ENCODE assay signal across 16 cellular contexts in the genomic region with DNA sequence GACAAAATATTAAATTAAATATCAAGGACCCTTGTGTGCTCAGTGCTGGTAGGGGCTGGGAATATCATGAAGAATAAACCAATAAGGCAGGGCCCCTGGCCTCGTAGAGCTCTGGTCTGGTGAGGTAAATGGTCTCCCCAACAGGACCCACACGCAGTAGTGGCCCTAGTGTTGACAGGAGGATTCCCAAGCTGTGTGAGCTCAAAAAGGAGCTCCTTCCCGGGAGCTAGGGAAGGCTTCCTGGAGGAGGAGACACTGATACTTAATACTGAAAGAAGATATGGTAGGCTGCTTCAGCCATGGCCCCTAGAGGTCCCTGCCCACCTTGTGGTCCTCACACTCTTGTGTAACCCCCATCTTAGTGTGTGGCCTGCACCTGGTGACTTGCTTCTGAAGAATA.
DNase-seq lines count a peak whose midpoint lies in the region; ATAC-seq, FAIRE-seq and TF ChIP-seq lines count a peak whose summit lies in the region.
"Had no signal": no experiment of that assay in that cellular context is flagged by ENCODE, and none has a peak within 500 bp of the region (broad histone marks: within the 10 kb centered on the region; RNA-seq: fewer than 3 reads in every experiment).

No MANE protein-coding gene starts in this region.

- CTCF ChIA-PET in A549 (lab: Yijun Ruan, JAX) = interaction anchor here (0.7 to 3.0 kb wide), 11 partner anchors 9 to 402 kb away, joined by 3 to 16 read pairs (median 6); a partner anchor contains a TSS

- H3K27ac Mint-ChIP-seq in stimulated activated naive B cell treated with anti-CD40 and anti-IgM and Interleukin-4, amounts not matched to agents 10 μg/mL and 1 μg/mL and 100 μg/mL, for 72 hours = no peak overlapping the region
- H3K27ac Mint-ChIP-seq: B cell; CD8-positive, alpha-beta T cell had no signal

- DNase-seq in A549 (ENCODE audit: low read depth in 1 of 2, low spot score in 1 of 2) (no peak), RWPE2 (ENCODE audit: low spot score) (peak; percentile 61), brain microvascular endothelial cell (no peak), smooth muscle cell (lab: John Stamatoyannopoulos, UW; ENCODE audit: unreplicated experiment) (no peak)
- no peak for DNase-seq in stimulated activated naive B cell treated with anti-CD40 and anti-IgM and Interleukin-4, amounts not matched to agents 10 μg/mL and 1 μg/mL and 100 μg/mL, for 72 hours
- DNase-seq: Calu3; CD8-positive, alpha-beta T cell; DMS79 treated with DMSO at 0.1 percent for 48 hours; GF-D8; KBM-7 had no signal

- no peak for ATAC-seq in A549
- no peak for ATAC-seq in RWPE2 (ENCODE audit: low read depth)
- ATAC-seq in HG03378 (IDR thresholded peaks at IDR 0.05; ENCODE audit: unreplicated experiment) = no peak
- ATAC-seq in stimulated activated naive B cell treated with anti-CD40 and anti-IgM and Interleukin-4, amounts not matched to agents 10 μg/mL and 1 μg/mL and 100 μg/mL, for 72 hours (replicated peaks) = no peak
- ATAC-seq in GM21381 (IDR thresholded peaks at IDR 0.05; ENCODE audit: unreplicated experiment) = no peak
- ATAC-seq: CD8-positive, alpha-beta T cell had no signal

- POLR2A ChIA-PET in A549 (lab: Yijun Ruan, JAX) = no interaction called here

- H3K36me3 ChIP-seq in RWPE2 (ENCODE audit: low read depth) (no peaks in the 10 kb centered on the region), brain microvascular endothelial cell (replicated peaks) (no peaks in the 10 kb centered on the region), smooth muscle cell (ENCODE audit: low read depth) (no peaks in the 10 kb centered on the region)
- H3K36me3 ChIP-seq: BLaER1 treated with 17β-estradiol and CSF1 and Interleukin-3, amounts not matched to agents 10 nM and 100 nM; HAP-1 had no signal

- no peak overlapping the region for H2AFZ ChIP-seq in smooth muscle cell (ENCODE audit: low read depth)

- H3K9me3 Mint-ChIP-seq in stimulated activated naive B cell treated with anti-CD40 and anti-IgM and Interleukin-4, amounts not matched to agents 10 μg/mL and 1 μg/mL and 100 μg/mL, for 72 hours = peaks cover 5% of the 10 kb centered on the region in 2 donors
- H3K9me3 Mint-ChIP-seq: CD8-positive, alpha-beta T cell had no signal

- H3K4me3 ChIP-seq in A549 (no peak overlapping the region), RWPE2 (ENCODE audit: severe bottlenecking) (no peak overlapping the region), brain microvascular endothelial cell (ENCODE audit: low read depth, low read length) (no peak overlapping the region), smooth muscle cell (no peak overlapping the region)
- H3K4me3 ChIP-seq: BLaER1 treated with 17β-estradiol and CSF1 and Interleukin-3, amounts not matched to agents 10 nM and 100 nM; HAP-1 had no signal

- TF ChIP-seq RAD21 in A549 (conservative IDR thresholded peaks at IDR 0.05 in 1 of 2, IDR thresholded peaks at IDR 0.05 in 1 of 2) = no peak

- WGBS in A549 (ENCODE audit: missing lambda C conversion rate) = 51% methylated on average over 3 of the region's 3 CpGs
- 92% methylated on average over 3 of the region's 3 CpGs for WGBS in smooth muscle cell (ENCODE audit: low lambda C conversion rate)

- H3K4me1 Mint-ChIP-seq in stimulated activated naive B cell treated with anti-CD40 and anti-IgM and Interleukin-4, amounts not matched to agents 10 μg/mL and 1 μg/mL and 100 μg/mL, for 72 hours = no peaks in the 10 kb centered on the region

- H3K27me3 ChIP-seq in RWPE2 (ENCODE audit: insufficient read depth, poor library complexity, severe bottlenecking) (no peaks in the 10 kb centered on the region), brain microvascular endothelial cell (replicated peaks) (no peaks in the 10 kb centered on the region), smooth muscle cell (ENCODE audit: low read depth) (no peaks in the 10 kb centered on the region)
- H3K27me3 ChIP-seq: BLaER1 treated with 17β-estradiol and CSF1 and Interleukin-3, amounts not matched to agents 10 nM and 100 nM had no signal

- H3K27ac ChIP-seq in A549 (peak overlapping the region; percentile 71 to 84; a peak in 4 of 6 replicates), RWPE2 (ENCODE audit: poor library complexity, severe bottlenecking) (peak overlapping the region; percentile 96), brain microvascular endothelial cell (peak overlapping the region; percentile 100), smooth muscle cell (ENCODE audit: low read depth) (peak overlapping the region; percentile 97)
- H3K27ac ChIP-seq: 22Rv1; BLaER1 treated with 17β-estradiol and CSF1 and Interleukin-3, amounts not matched to agents 10 nM and 100 nM had no signal

- H3K27me3 Mint-ChIP-seq in stimulated activated naive B cell treated with anti-CD40 and anti-IgM and Interleukin-4, amounts not matched to agents 10 μg/mL and 1 μg/mL and 100 μg/mL, for 72 hours = peaks cover 17 to 27% of the 10 kb centered on the region in 2 donors

- in situ Hi-C loops in brain microvascular endothelial cell (cut with HindIII; ENCODE audit: low pct_ligation_motif_present, low sequenced_read_pairs) = no loop called here

- H4K20me1 ChIP-seq in smooth muscle cell (ENCODE audit: low read depth) = no peaks in the 10 kb centered on the region
- H4K20me1 ChIP-seq: BLaER1 treated with 17β-estradiol and CSF1 and Interleukin-3, amounts not matched to agents 10 nM and 100 nM had no signal

- H3K4me2 ChIP-seq in A549 (no peak overlapping the region), smooth muscle cell (no peak overlapping the region)
- H3K4me2 ChIP-seq: BLaER1 treated with 17β-estradiol and CSF1 and Interleukin-3, amounts not matched to agents 10 nM and 100 nM had no signal

- no peak for FAIRE-seq in A549 (lab: Jason Lieb, UNC)

- TF ChIP-seq POLR2A in A549 (IDR thresholded peaks at IDR 0.05; ENCODE audit: low read length) = no peak

- no peaks in the 10 kb centered on the region for H3K36me3 Mint-ChIP-seq in stimulated activated naive B cell treated with anti-CD40 and anti-IgM and Interleukin-4, amounts not matched to agents 10 μg/mL and 1 μg/mL and 100 μg/mL, for 72 hours
- H3K36me3 Mint-ChIP-seq: CD8-positive, alpha-beta T cell had no signal

- peaks cover 7% of the 10 kb centered on the region for H3F3A ChIP-seq in smooth muscle cell (ENCODE audit: low read depth)

- no peaks in the 10 kb centered on the region for H3K79me2 ChIP-seq in smooth muscle cell (ENCODE audit: low read depth)

- no peak overlapping the region for H3K9ac ChIP-seq in smooth muscle cell (ENCODE audit: low read depth)
- H3K9ac ChIP-seq: BLaER1 treated with 17β-estradiol and CSF1 and Interleukin-3, amounts not matched to agents 10 nM and 100 nM had no signal

- peaks cover 15% of the 10 kb centered on the region; the same call in 2 of the 3 replicates for H3K4me1 ChIP-seq in A549
- H3K4me1 ChIP-seq in RWPE2 (ENCODE audit: insufficient read depth, poor library complexity, severe bottlenecking) = peaks cover 43% of the 10 kb centered on the region
- no peaks in the 10 kb centered on the region for H3K4me1 ChIP-seq in smooth muscle cell (ENCODE audit: low read depth)
- H3K4me1 ChIP-seq: HAP-1 had no signal

- TF ChIP-seq EP300 in A549 (IDR thresholded peaks at IDR 0.05) = no peak

- H3K4me3 Mint-ChIP-seq in stimulated activated naive B cell treated with anti-CD40 and anti-IgM and Interleukin-4, amounts not matched to agents 10 μg/mL and 1 μg/mL and 100 μg/mL, for 72 hours = no peak overlapping the region
- H3K4me3 Mint-ChIP-seq: B cell; CD8-positive, alpha-beta T cell had no signal

- H3K9me3 ChIP-seq in A549 (peaks cover 4% of the 10 kb centered on the region; the same call in 2 of the 3 replicates), RWPE2 (ENCODE audit: severe bottlenecking) (peaks cover 2% of the 10 kb centered on the region), smooth muscle cell (replicated peaks; ENCODE audit: low read depth) (no peaks in the 10 kb centered on the region)
- H3K9me3 ChIP-seq: BLaER1 treated with 17β-estradiol and CSF1 and Interleukin-3, amounts not matched to agents 10 nM and 100 nM had no signal

- TF ChIP-seq CTCF in A549 (IDR thresholded peaks at IDR 0.05) (no peak), RWPE2 (IDR thresholded peaks at IDR 0.05; ENCODE audit: poor library complexity, severe bottlenecking) (no peak), brain microvascular endothelial cell (IDR thresholded peaks at IDR 0.05; ENCODE audit: low read depth, low read length, missing control alignments) (no peak), smooth muscle cell (IDR thresholded peaks at IDR 0.05; ENCODE audit: borderline replicate concordance, insufficient read depth, poor library complexity, severe bottlenecking) (no peak)

TF ChIP-seq in A549, 52 proteins besides CTCF, POLR2A, EP300 and RAD21 (continues in another document):
- no peak for TF ChIP-seq PHF8 (IDR thresholded peaks at IDR 0.05; ENCODE audit: borderline replicate concordance, low read depth)
- no peak for TF ChIP-seq GATA3 (IDR thresholded peaks at IDR 0.05; ENCODE audit: borderline replicate concordance)
- TF ChIP-seq ZNF302 (CRISPR knock-in tag; IDR thresholded peaks at IDR 0.05) = no peak
- TF ChIP-seq HOXB13 (CRISPR knock-in tag; IDR thresholded peaks at IDR 0.05; ENCODE audit: low read depth) = no peak
- TF ChIP-seq, protein P1, sequence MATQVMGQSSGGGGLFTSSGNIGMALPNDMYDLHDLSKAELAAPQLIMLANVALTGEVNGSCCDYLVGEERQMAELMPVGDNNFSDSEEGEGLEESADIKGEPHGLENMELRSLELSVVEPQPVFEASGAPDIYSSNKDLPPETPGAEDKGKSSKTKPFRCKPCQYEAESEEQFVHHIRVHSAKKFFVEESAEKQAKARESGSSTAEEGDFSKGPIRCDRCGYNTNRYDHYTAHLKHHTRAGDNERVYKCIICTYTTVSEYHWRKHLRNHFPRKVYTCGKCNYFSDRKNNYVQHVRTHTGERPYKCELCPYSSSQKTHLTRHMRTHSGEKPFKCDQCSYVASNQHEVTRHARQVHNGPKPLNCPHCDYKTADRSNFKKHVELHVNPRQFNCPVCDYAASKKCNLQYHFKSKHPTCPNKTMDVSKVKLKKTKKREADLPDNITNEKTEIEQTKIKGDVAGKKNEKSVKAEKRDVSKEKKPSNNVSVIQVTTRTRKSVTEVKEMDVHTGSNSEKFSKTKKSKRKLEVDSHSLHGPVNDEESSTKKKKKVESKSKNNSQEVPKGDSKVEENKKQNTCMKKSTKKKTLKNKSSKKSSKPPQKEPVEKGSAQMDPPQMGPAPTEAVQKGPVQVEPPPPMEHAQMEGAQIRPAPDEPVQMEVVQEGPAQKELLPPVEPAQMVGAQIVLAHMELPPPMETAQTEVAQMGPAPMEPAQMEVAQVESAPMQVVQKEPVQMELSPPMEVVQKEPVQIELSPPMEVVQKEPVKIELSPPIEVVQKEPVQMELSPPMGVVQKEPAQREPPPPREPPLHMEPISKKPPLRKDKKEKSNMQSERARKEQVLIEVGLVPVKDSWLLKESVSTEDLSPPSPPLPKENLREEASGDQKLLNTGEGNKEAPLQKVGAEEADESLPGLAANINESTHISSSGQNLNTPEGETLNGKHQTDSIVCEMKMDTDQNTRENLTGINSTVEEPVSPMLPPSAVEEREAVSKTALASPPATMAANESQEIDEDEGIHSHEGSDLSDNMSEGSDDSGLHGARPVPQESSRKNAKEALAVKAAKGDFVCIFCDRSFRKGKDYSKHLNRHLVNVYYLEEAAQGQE (IDR thresholded peaks at IDR 0.05) = no peak
- TF ChIP-seq FOSB (CRISPR knock-in tag; IDR thresholded peaks at IDR 0.05) = no peak
